26 cellular contexts compared by ENCODE assay signal in the genomic region with DNA sequence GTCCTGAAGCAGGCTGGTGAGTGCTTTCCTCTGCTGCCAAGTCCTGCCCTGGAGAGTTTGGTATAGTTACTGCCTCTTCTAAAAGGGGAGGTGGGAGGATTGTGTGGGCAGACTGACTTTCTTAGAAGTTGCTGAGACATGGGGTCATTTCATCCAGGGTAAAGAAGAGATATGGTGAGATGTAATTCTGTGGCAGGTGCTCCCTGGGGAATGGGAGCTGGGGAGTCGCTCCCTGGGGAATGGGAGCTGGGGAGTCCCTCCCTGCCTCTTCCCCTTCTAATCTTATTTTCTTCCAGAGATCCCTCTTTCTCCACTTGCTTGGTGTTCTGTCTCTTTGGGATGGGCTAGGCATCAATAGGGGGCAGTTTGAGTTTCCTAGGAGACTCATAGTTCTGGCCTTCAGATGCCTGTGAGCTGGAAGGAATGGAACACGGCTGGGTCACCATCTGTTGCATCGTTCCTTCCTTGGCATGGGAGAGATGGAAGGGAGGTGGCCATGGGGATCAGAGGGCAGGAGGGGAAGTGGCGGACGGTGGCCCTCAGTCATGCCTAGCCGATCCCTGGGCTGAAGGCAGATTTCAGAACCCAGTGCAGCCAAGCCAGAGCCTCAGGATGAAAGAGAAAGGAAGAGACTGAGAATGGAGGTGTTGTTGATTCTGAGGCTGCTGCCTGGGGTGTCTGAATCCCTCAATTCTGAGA. TPM values are rescaled to one million over a fixed set of nuclear protein-coding genes. Genes with fewer than 3 reads are reported as not detected.
A peak's percentile ranks its signal among the peaks of the same experiment; 100 is the strongest.
DNase-seq lines count a peak whose midpoint lies in the region; TF ChIP-seq lines count a peak whose summit lies in the region.
"Had no signal": no experiment of that assay in that cellular context is flagged by ENCODE, and none has a peak within 500 bp of the region (broad histone marks: within the 10 kb centered on the region; RNA-seq: fewer than 3 reads in every experiment).

No MANE protein-coding gene starts in this region.

- H3K36me3 ChIP-seq in right atrium auricular region (no peaks in the 10 kb centered on the region), left ventricle myocardium inferior (no peaks in the 10 kb centered on the region), neural progenitor cell (no peaks in the 10 kb centered on the region), stomach (no peaks in the 10 kb centered on the region)
- H3K36me3 ChIP-seq: BE2C had no signal

- H3F3A ChIP-seq in neural progenitor cell (ENCODE audit: low read depth): peaks cover 17% of the 10 kb centered on the region

- H3K27me3 ChIP-seq in right atrium auricular region (no peaks in the 10 kb centered on the region), left ventricle myocardium inferior (ENCODE audit: low read depth) (peaks cover 37% of the 10 kb centered on the region), neural progenitor cell (no peaks in the 10 kb centered on the region), stomach (peaks cover 0 to 18% (median 0%) of the 10 kb centered on the region in 3 donors)
- H3K27me3 ChIP-seq: BE2C, testis had no signal

- intact Hi-C loops in left ventricle myocardium inferior (cut with micrococcal nuclease): no loop called here
- intact Hi-C loops in stomach (cut with DNase I; ENCODE audit: low total_unique reads): no loop called here

- peak overlapping the region; percentile 29 for H3K4me2 ChIP-seq in neural progenitor cell

- TF ChIP-seq CTCF in right atrium auricular region (IDR thresholded peaks at IDR 0.05) (no peak), left ventricle myocardium inferior (IDR thresholded peaks at IDR 0.05; ENCODE audit: borderline replicate concordance) (no peak), neural progenitor cell (IDR thresholded peaks at IDR 0.05) (no peak), stomach (IDR thresholded peaks at IDR 0.05) (no peak)

- peaks cover 10% of the 10 kb centered on the region for H4K20me1 ChIP-seq in neural progenitor cell (ENCODE audit: low read depth)

- no peaks in the 10 kb centered on the region for H3K36me3 Mint-ChIP-seq in neural progenitor cell
- H3K36me3 Mint-ChIP-seq: naive thymus-derived CD8-positive, alpha-beta T cell had no signal

- peak; percentile 23 for DNase-seq in right atrium auricular region (ENCODE audit: low spot score)
- no peak for DNase-seq in left ventricle myocardium inferior
- DNase-seq in cerebellar cortex (ENCODE audit: low spot score): peak; percentile 80
- no peak for DNase-seq in neural progenitor cell (ENCODE audit: low spot score)
- DNase-seq in stomach: no peak
- DNase-seq in AG08396 (ENCODE audit: low spot score): no peak
- DNase-seq in H4 (ENCODE audit: low spot score): no peak
- DNase-seq: activated CD4-positive, alpha-beta T cell treated with anti-CD3 and anti-CD28 coated beads, Interleukin-2, amount 50 U/mL, for 48 hours; activated CD8-positive, alpha-beta memory T cell treated with anti-CD3 and anti-CD28 coated beads, Interleukin-2, amount 50 U/mL, for 48 hours; activated naive CD4-positive, alpha-beta T cell treated with Interleukin-2 at 50 U/mL for 16 hours; BE2C; central memory CD4-positive, alpha-beta T cell; DMS153; naive thymus-derived CD8-positive, alpha-beta T cell; NCI-H1048; NCI-H187; NK-92 treated with Interleukin-12 subunit alpha and Interleukin-12 subunit beta, amount 100 ng/mL, for 24 hours; small intestine; stimulated activated naive CD4-positive, alpha-beta T cell treated with Interleukin-2 at 50 U/mL for 16 hours; T-helper 1 cell; testis had no signal

- no peak for TF ChIP-seq EP300 in stomach (IDR thresholded peaks at IDR 0.05)

- H3K4me3 Mint-ChIP-seq in neural progenitor cell: peak overlapping the region; percentile 25
- H3K4me3 Mint-ChIP-seq: activated T-helper 1 cell treated with anti-CD3 and anti-CD28 coated beads, Interleukin-12 subunit alpha, Interleukin-12 subunit beta, Interleukin-2, Interleukin-4 antibody, amounts not matched to agents 30 ng/mL and 10 ng/mL and 1 ng/mL, durations not matched to agents 14 hours and 24 hours and 36 hours; naive thymus-derived CD8-positive, alpha-beta T cell had no signal

- no peak overlapping the region for H3K27ac Mint-ChIP-seq in neural progenitor cell
- H3K27ac Mint-ChIP-seq: activated T-helper 1 cell treated with anti-CD3 and anti-CD28 coated beads, Interleukin-12 subunit alpha, Interleukin-12 subunit beta, Interleukin-2, Interleukin-4 antibody, amounts not matched to agents 30 ng/mL and 10 ng/mL and 1 ng/mL, durations not matched to agents 14 hours and 24 hours and 36 hours had no signal

- H3K79me2 ChIP-seq in neural progenitor cell (ENCODE audit: low read depth): no peaks in the 10 kb centered on the region

- H3K9me3 ChIP-seq in right atrium auricular region: no peaks in the 10 kb centered on the region
- no peaks in the 10 kb centered on the region for H3K9me3 ChIP-seq in left ventricle myocardium inferior (replicated peaks)
- H3K9me3 ChIP-seq in neural progenitor cell (ENCODE audit: low read depth): no peaks in the 10 kb centered on the region
- H3K9me3 ChIP-seq in stomach: no peaks in the 10 kb centered on the region
- H3K9me3 ChIP-seq: BE2C, testis had no signal

- H3K9ac ChIP-seq in neural progenitor cell: no peak overlapping the region

- WGBS in stomach, 5 donors: 66 to 78% (median 74%) methylated on average over 6 of the region's 6 CpGs

- H2AFZ ChIP-seq in neural progenitor cell (replicated peaks): no peak overlapping the region

- no peak overlapping the region for H3K4me3 ChIP-seq in right atrium auricular region
- H3K4me3 ChIP-seq in left ventricle myocardium inferior: no peak overlapping the region
- no peak overlapping the region for H3K4me3 ChIP-seq in neural progenitor cell
- no peak overlapping the region for H3K4me3 ChIP-seq in stomach
- H3K4me3 ChIP-seq: GM12878, lung, SK-N-MC, testis had no signal

- H3K27ac ChIP-seq in right atrium auricular region (peak overlapping the region in 1 of 2 donors; percentile 63), left ventricle myocardium inferior (replicated peaks) (no peak overlapping the region), neural progenitor cell (no peak overlapping the region), stomach (no peak overlapping the region)
- H3K27ac ChIP-seq: SK-N-MC, testis had no signal

- H3K27me3 Mint-ChIP-seq in neural progenitor cell (ENCODE audit: insufficient read depth, low read depth): peaks cover 5% of the 10 kb centered on the region

- H3K9me3 Mint-ChIP-seq in neural progenitor cell: no peaks in the 10 kb centered on the region
- H3K9me3 Mint-ChIP-seq: activated T-helper 1 cell treated with anti-CD3 and anti-CD28 coated beads, Interleukin-12 subunit alpha, Interleukin-12 subunit beta, Interleukin-2, Interleukin-4 antibody, amounts not matched to agents 30 ng/mL and 10 ng/mL and 1 ng/mL, durations not matched to agents 14 hours and 24 hours and 36 hours; naive thymus-derived CD8-positive, alpha-beta T cell had no signal

- H3K4me1 ChIP-seq in right atrium auricular region: peaks cover 0 to 56% of the 10 kb centered on the region in 2 donors
- H3K4me1 ChIP-seq in left ventricle myocardium inferior: peaks cover 33% of the 10 kb centered on the region
- H3K4me1 ChIP-seq in neural progenitor cell: peaks cover 25% of the 10 kb centered on the region
- H3K4me1 ChIP-seq in stomach: peaks cover 0 to 2% (median 0%) of the 10 kb centered on the region in 4 donors
- H3K4me1 ChIP-seq: testis had no signal

- no peak for TF ChIP-seq POLR2A in stomach (IDR thresholded peaks at IDR 0.05)

- peaks cover 5% of the 10 kb centered on the region for H3K4me1 Mint-ChIP-seq in neural progenitor cell
- H3K4me1 Mint-ChIP-seq: naive thymus-derived CD8-positive, alpha-beta T cell had no signal

RNA-seq across cellular contexts. Expression of a gene that starts 59.0 kb away (rescaled TPM):
- total RNA-seq in right atrium auricular region (10 to 100 TPM; 38.5 to 45.9 TPM), left ventricle myocardium inferior (8.2 TPM), neural progenitor cell (ENCODE audit: low replicate concordance) (2.5 and 3.7 TPM in 2 replicates), stomach (10 to 100 TPM; 12.5 to 54.2 (median 22.3) TPM)
- polyA plus RNA-seq in stomach: 1 to 10 TPM; 1.1 to 4.7 (median 2.3) TPM
- 3.1 and 3.2 TPM in 2 replicates for total RNA-seq in H4 (2014; rRNA removed; shearing (Covaris generic))
- total RNA-seq: HT-29; naive thymus-derived CD8-positive, alpha-beta T cell had no signal
- polyA plus RNA-seq: naive thymus-derived CD8-positive, alpha-beta T cell had no signal

Comparison
In these comparisons a context has a peak if more than half of its experiments do, and no peak if none do; other contexts are left out.
1. DNase-seq: peak in right atrium auricular region (single experiment) and cerebellar cortex (single experiment); none in left ventricle myocardium inferior (single experiment), neural progenitor cell (single experiment), stomach (single experiment), AG08396 (single experiment) and H4 (single experiment).